Comparison of ENCODE assay signal across 1 cellular context in the genomic region with DNA sequence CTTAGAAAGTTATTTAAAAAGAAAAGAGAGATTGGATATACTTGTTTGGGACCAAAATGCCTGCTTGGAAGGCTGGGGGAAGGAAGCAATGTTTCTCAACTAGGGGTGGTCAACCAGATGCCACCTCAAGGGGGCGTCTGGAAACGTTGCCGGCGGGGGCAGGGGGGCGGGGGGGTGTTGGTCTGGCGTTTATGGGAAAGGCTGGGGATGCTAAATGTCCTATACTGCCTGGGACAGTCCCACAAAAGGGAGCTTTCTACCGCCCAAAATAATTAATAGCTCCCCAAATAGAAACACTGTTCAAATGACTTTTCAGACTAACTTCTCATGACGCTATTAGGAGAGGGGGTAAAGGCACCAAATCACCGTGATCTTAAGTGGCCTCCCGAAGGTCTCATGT.
TF ChIP-seq lines count a peak whose summit lies in the region.

No MANE protein-coding gene starts in this region.

TF ChIP-seq in GM23338, 12 proteins besides CTCF, POLR2A, EP300 and RAD21 (continued from another document):
- TF ChIP-seq, protein P1, sequence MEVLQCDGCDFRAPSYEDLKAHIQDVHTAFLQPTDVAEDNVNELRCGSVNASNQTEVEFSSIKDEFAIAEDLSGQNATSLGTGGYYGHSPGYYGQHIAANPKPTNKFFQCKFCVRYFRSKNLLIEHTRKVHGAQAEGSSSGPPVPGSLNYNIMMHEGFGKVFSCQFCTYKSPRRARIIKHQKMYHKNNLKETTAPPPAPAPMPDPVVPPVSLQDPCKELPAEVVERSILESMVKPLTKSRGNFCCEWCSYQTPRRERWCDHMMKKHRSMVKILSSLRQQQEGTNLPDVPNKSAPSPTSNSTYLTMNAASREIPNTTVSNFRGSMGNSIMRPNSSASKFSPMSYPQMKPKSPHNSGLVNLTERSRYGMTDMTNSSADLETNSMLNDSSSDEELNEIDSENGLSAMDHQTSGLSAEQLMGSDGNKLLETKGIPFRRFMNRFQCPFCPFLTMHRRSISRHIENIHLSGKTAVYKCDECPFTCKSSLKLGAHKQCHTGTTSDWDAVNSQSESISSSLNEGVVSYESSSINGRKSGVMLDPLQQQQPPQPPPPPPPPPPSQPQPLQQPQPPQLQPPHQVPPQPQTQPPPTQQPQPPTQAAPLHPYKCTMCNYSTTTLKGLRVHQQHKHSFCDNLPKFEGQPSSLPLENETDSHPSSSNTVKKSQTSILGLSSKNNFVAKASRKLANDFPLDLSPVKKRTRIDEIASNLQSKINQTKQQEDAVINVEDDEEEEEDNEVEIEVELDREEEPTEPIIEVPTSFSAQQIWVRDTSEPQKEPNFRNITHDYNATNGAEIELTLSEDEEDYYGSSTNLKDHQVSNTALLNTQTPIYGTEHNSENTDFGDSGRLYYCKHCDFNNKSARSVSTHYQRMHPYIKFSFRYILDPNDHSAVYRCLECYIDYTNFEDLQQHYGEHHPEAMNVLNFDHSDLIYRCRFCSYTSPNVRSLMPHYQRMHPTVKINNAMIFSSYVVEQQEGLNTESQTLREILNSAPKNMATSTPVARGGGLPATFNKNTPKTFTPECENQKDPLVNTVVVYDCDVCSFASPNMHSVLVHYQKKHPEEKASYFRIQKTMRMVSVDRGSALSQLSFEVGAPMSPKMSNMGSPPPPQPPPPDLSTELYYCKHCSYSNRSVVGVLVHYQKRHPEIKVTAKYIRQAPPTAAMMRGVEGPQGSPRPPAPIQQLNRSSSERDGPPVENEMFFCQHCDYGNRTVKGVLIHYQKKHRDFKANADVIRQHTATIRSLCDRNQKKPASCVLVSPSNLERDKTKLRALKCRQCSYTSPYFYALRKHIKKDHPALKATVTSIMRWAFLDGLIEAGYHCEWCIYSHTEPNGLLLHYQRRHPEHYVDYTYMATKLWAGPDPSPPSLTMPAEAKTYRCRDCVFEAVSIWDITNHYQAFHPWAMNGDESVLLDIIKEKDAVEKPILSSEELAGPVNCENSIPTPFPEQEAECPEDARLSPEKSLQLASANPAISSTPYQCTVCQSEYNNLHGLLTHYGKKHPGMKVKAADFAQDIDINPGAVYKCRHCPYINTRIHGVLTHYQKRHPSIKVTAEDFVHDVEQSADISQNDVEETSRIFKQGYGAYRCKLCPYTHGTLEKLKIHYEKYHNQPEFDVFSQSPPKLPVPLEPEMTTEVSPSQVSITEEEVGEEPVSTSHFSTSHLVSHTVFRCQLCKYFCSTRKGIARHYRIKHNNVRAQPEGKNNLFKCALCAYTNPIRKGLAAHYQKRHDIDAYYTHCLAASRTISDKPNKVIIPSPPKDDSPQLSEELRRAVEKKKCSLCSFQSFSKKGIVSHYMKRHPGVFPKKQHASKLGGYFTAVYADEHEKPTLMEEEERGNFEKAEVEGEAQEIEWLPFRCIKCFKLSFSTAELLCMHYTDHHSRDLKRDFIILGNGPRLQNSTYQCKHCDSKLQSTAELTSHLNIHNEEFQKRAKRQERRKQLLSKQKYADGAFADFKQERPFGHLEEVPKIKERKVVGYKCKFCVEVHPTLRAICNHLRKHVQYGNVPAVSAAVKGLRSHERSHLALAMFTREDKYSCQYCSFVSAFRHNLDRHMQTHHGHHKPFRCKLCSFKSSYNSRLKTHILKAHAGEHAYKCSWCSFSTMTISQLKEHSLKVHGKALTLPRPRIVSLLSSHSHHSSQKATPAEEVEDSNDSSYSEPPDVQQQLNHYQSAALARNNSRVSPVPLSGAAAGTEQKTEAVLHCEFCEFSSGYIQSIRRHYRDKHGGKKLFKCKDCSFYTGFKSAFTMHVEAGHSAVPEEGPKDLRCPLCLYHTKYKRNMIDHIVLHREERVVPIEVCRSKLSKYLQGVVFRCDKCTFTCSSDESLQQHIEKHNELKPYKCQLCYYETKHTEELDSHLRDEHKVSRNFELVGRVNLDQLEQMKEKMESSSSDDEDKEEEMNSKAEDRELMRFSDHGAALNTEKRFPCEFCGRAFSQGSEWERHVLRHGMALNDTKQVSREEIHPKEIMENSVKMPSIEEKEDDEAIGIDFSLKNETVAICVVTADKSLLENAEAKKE (CRISPR knock-in tag; IDR thresholded peaks at IDR 0.05) = no peak
- TF ChIP-seq POLR2AphosphoS5 (IDR thresholded peaks at IDR 0.05; ENCODE audit: low read depth) (no peak), STAT1 (IDR thresholded peaks at IDR 0.05; ENCODE audit: unreplicated experiment) (no peak), JUNB (IDR thresholded peaks at IDR 0.05; ENCODE audit: unreplicated experiment) (no peak), CREB1 (CRISPR knock-in tag; IDR thresholded peaks at IDR 0.05; ENCODE audit: low read depth) (no peak), NANOG (IDR thresholded peaks at IDR 0.05; ENCODE audit: borderline replicate concordance) (no peak), ZNF331 (CRISPR knock-in tag; IDR thresholded peaks at IDR 0.05; ENCODE audit: low read depth) (no peak)
